1 cellular context compared by ENCODE assay signal in genomic region chr6:52686878-52687699, GRCh38.
TF ChIP-seq lines count a peak whose summit lies in the region.

No MANE protein-coding gene starts in this region.

TF ChIP-seq in K562, 482 proteins besides CTCF, POLR2A, EP300 and RAD21 (continued from another document and continues in another):
- TF ChIP-seq, protein P1, sequence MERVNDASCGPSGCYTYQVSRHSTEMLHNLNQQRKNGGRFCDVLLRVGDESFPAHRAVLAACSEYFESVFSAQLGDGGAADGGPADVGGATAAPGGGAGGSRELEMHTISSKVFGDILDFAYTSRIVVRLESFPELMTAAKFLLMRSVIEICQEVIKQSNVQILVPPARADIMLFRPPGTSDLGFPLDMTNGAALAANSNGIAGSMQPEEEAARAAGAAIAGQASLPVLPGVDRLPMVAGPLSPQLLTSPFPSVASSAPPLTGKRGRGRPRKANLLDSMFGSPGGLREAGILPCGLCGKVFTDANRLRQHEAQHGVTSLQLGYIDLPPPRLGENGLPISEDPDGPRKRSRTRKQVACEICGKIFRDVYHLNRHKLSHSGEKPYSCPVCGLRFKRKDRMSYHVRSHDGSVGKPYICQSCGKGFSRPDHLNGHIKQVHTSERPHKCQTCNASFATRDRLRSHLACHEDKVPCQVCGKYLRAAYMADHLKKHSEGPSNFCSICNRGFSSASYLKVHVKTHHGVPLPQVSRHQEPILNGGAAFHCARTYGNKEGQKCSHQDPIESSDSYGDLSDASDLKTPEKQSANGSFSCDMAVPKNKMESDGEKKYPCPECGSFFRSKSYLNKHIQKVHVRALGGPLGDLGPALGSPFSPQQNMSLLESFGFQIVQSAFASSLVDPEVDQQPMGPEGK (CRISPR knock-in tag; IDR thresholded peaks at IDR 0.05; ENCODE audit: borderline replicate concordance), result no peak
- peak; percentile 40; the same call in 1 of the 2 replicates for TF ChIP-seq C11orf30 (IDR thresholded peaks at IDR 0.05; ENCODE audit: low read depth)
- TF ChIP-seq SLC30A9 (CRISPR knock-in tag; IDR thresholded peaks at IDR 0.05), result no peak
- TF ChIP-seq, protein P2, sequence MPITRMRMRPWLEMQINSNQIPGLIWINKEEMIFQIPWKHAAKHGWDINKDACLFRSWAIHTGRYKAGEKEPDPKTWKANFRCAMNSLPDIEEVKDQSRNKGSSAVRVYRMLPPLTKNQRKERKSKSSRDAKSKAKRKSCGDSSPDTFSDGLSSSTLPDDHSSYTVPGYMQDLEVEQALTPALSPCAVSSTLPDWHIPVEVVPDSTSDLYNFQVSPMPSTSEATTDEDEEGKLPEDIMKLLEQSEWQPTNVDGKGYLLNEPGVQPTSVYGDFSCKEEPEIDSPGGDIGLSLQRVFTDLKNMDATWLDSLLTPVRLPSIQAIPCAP (CRISPR knock-in tag; IDR thresholded peaks at IDR 0.05; ENCODE audit: borderline replicate concordance), result no peak
- TF ChIP-seq SRSF1 (IDR thresholded peaks at IDR 0.05; ENCODE audit: low read depth, low read length), result no peak
- TF ChIP-seq, protein P3, sequence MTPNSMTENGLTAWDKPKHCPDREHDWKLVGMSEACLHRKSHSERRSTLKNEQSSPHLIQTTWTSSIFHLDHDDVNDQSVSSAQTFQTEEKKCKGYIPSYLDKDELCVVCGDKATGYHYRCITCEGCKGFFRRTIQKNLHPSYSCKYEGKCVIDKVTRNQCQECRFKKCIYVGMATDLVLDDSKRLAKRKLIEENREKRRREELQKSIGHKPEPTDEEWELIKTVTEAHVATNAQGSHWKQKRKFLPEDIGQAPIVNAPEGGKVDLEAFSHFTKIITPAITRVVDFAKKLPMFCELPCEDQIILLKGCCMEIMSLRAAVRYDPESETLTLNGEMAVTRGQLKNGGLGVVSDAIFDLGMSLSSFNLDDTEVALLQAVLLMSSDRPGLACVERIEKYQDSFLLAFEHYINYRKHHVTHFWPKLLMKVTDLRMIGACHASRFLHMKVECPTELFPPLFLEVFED (CRISPR knock-in tag; conservative IDR thresholded peaks at IDR 0.05), result no peak
- TF ChIP-seq SUPT5H (IDR thresholded peaks at IDR 0.05), result no peak
- TF ChIP-seq KDM4B (IDR thresholded peaks at IDR 0.05; ENCODE audit: borderline replicate concordance in 2 of 2, low read depth in 1 of 2), result no peak
- TF ChIP-seq PML (IDR thresholded peaks at IDR 0.05; ENCODE audit: low read length), result peak; percentile 86
- TF ChIP-seq PHB (CRISPR knock-in tag; IDR thresholded peaks at IDR 0.05), result no peak
- TF ChIP-seq HDAC3 (IDR thresholded peaks at IDR 0.05; ENCODE audit: borderline replicate concordance, partially characterized antibody), result peak; percentile 47
- TF ChIP-seq TCF7 (IDR thresholded peaks at IDR 0.05; ENCODE audit: borderline replicate concordance), result no peak
- no peak for TF ChIP-seq RUNX1 (IDR thresholded peaks at IDR 0.05; ENCODE audit: low read depth)
- no peak for TF ChIP-seq FOXA1 (IDR thresholded peaks at IDR 0.05; ENCODE audit: borderline replicate concordance)
- no peak for TF ChIP-seq MYNN (IDR thresholded peaks at IDR 0.05)
- no peak for TF ChIP-seq MYNN (CRISPR knock-in tag; IDR thresholded peaks at IDR 0.05)
- TF ChIP-seq HOMEZ (CRISPR knock-in tag; IDR thresholded peaks at IDR 0.05), result no peak
- peak; percentile 91 for TF ChIP-seq TEAD4 (IDR thresholded peaks at IDR 0.05; ENCODE audit: low read length)
- no peak for TF ChIP-seq TEAD4 (CRISPR knock-in tag; IDR thresholded peaks at IDR 0.05; ENCODE audit: borderline replicate concordance)
- TF ChIP-seq NR4A1 (CRISPR knock-in tag; IDR thresholded peaks at IDR 0.05), result no peak
- no peak for TF ChIP-seq NR4A1 (tag; IDR thresholded peaks at IDR 0.05)
- no peak for TF ChIP-seq MITF (IDR thresholded peaks at IDR 0.05)
- TF ChIP-seq ZBTB33 (CRISPR knock-in tag; IDR thresholded peaks at IDR 0.05), result no peak
- TF ChIP-seq DEAF1 (CRISPR knock-in tag; IDR thresholded peaks at IDR 0.05), result no peak
- TF ChIP-seq MTA2 (IDR thresholded peaks at IDR 0.05; ENCODE audit: low read depth), result peak; percentile 65
- no peak for TF ChIP-seq PYGO2 (tag; IDR thresholded peaks at IDR 0.05)
- TF ChIP-seq NFIX (CRISPR knock-in tag; IDR thresholded peaks at IDR 0.05; ENCODE audit: low read depth), result no peak
- no peak for TF ChIP-seq ZNF239 (CRISPR knock-in tag; IDR thresholded peaks at IDR 0.05)
- 0 out of 2 replicates have a peak, but pooled peaks have one; percentile 26 for TF ChIP-seq NCOA1 (IDR thresholded peaks at IDR 0.05; ENCODE audit: low read depth)
- 0 out of 2 replicates have a peak, but pooled peaks have one; percentile 14 for TF ChIP-seq SMARCE1 (IDR thresholded peaks at IDR 0.05)
- no peak; the same call in 1 of the 2 replicates for TF ChIP-seq MAFG (tag; conservative IDR thresholded peaks at IDR 0.05)
- TF ChIP-seq ZNF699 (CRISPR knock-in tag; IDR thresholded peaks at IDR 0.05; ENCODE audit: insufficient replicate concordance), result no peak
- no peak for TF ChIP-seq CHCHD3 (CRISPR knock-in tag; IDR thresholded peaks at IDR 0.05)
- no peak for TF ChIP-seq ELK3 (CRISPR knock-in tag; IDR thresholded peaks at IDR 0.05)
- TF ChIP-seq ZNF134 (CRISPR knock-in tag; conservative IDR thresholded peaks at IDR 0.05), result no peak
- peak; percentile 82 for TF ChIP-seq TCF3 (CRISPR knock-in tag; IDR thresholded peaks at IDR 0.05)
- TF ChIP-seq, protein P4, sequence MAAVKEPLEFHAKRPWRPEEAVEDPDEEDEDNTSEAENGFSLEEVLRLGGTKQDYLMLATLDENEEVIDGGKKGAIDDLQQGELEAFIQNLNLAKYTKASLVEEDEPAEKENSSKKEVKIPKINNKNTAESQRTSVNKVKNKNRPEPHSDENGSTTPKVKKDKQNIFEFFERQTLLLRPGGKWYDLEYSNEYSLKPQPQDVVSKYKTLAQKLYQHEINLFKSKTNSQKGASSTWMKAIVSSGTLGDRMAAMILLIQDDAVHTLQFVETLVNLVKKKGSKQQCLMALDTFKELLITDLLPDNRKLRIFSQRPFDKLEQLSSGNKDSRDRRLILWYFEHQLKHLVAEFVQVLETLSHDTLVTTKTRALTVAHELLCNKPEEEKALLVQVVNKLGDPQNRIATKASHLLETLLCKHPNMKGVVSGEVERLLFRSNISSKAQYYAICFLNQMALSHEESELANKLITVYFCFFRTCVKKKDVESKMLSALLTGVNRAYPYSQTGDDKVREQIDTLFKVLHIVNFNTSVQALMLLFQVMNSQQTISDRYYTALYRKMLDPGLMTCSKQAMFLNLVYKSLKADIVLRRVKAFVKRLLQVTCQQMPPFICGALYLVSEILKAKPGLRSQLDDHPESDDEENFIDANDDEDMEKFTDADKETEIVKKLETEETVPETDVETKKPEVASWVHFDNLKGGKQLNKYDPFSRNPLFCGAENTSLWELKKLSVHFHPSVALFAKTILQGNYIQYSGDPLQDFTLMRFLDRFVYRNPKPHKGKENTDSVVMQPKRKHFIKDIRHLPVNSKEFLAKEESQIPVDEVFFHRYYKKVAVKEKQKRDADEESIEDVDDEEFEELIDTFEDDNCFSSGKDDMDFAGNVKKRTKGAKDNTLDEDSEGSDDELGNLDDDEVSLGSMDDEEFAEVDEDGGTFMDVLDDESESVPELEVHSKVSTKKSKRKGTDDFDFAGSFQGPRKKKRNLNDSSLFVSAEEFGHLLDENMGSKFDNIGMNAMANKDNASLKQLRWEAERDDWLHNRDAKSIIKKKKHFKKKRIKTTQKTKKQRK (IDR thresholded peaks at IDR 0.05; ENCODE audit: borderline replicate concordance, low read depth, low read length), result no peak
- peak; percentile 29; the same call in 1 of the 2 replicates for TF ChIP-seq LEF1 (IDR thresholded peaks at IDR 0.05)
- 0 out of 4 replicates have a peak, but pooled peaks of 1 of the 2 experiments have one; percentile 5 for TF ChIP-seq TBL1XR1 (IDR thresholded peaks at IDR 0.05; ENCODE audit: low read length in 2 of 2)
- TF ChIP-seq CAMTA2 (CRISPR knock-in tag; conservative IDR thresholded peaks at IDR 0.05), result no peak
- no peak for TF ChIP-seq POLR3G (IDR thresholded peaks at IDR 0.05; ENCODE audit: extremely low read depth, insufficient read length, insufficient replicate concordance)
- TF ChIP-seq ARID4B (CRISPR knock-in tag; IDR thresholded peaks at IDR 0.05), result no peak
- no peak for TF ChIP-seq RB1 (IDR thresholded peaks at IDR 0.05; ENCODE audit: low read depth)
